ENCODE assay signal across 15 cellular contexts in genomic region chr4:26056406-26056805, GRCh38.
DNase-seq lines count a peak whose midpoint lies in the region; TF ChIP-seq lines count a peak whose summit lies in the region.
"Had no signal": no experiment of that assay in that cellular context is flagged by ENCODE, and none has a peak within 500 bp of the region (broad histone marks: within the 10 kb centered on the region; RNA-seq: fewer than 3 reads in every experiment).

No MANE protein-coding gene starts in this region.

- H3K36me3 Mint-ChIP-seq in brain: no peaks in the 10 kb centered on the region

- H3K4me1 ChIP-seq in transverse colon: peaks cover 0 to 2% (median 0%) of the 10 kb centered on the region in 4 donors
- H3K4me1 ChIP-seq: HAP-1 had no signal

- no peak overlapping the region for H3K4me3 ChIP-seq in transverse colon
- H3K4me3 ChIP-seq: HAP-1 had no signal

- TF ChIP-seq CTCF in brain (conservative IDR thresholded peaks at IDR 0.05): no peak
- no peak for TF ChIP-seq CTCF in transverse colon (IDR thresholded peaks at IDR 0.05)

- peak; percentile 45 for DNase-seq in SKM-1 treated with dmso at 0.1 percent for 144 hours (lab: John Stamatoyannopoulos, UW; ENCODE audit: unreplicated experiment)
- no peak for DNase-seq in SKM-1 (lab: John Stamatoyannopoulos, UW; ENCODE audit: unreplicated experiment)
- peak; percentile 38 to 45 for DNase-seq in AML-193 (lab: John Stamatoyannopoulos, UW)
- DNase-seq in MV-4-11 (lab: John Stamatoyannopoulos, UW): peak; percentile 14
- no peak for DNase-seq in transverse colon
- DNase-seq in occipital lobe (lab: John Stamatoyannopoulos, UW): no peak
- no peak for DNase-seq in GOT3 (lab: John Stamatoyannopoulos, UW)
- DNase-seq: ACHN; Caco-2; CD4-positive, alpha-beta T cell; IMR-90 had no signal

- H3K9me3 ChIP-seq in transverse colon: no peaks in the 10 kb centered on the region
- H3K9me3 ChIP-seq: Caco-2, HAP-1 had no signal

- peaks cover 23% of the 10 kb centered on the region for H3K4me1 Mint-ChIP-seq in brain

- no peaks in the 10 kb centered on the region for H3K36me3 ChIP-seq in transverse colon
- H3K36me3 ChIP-seq: HAP-1 had no signal

- H3K27me3 ChIP-seq in transverse colon: no peaks in the 10 kb centered on the region

- intact Hi-C loops in transverse colon (cut with DNase I; ENCODE audit: low total_unique reads): loop anchor here (5.0 kb wide), 1 partner anchor 889 kb away; no protein-coding TSS in a partner anchor

- TF ChIP-seq POLR2A in transverse colon (IDR thresholded peaks at IDR 0.05): no peak

- 90% methylated on average over 7 of the region's 7 CpGs; no CpG with 5 or more reads in 1 of the 2 donors for WGBS in transverse colon (ENCODE audit: low coverage in 1 of 2), 2 donors

- no peak for TF ChIP-seq EP300 in transverse colon (IDR thresholded peaks at IDR 0.05; ENCODE audit: low read depth)

- no peak overlapping the region for H3K27ac ChIP-seq in transverse colon
- H3K27ac ChIP-seq: C4-2B, HL-60 had no signal

- peaks cover 0 to 17% (median 0%) of the 10 kb centered on the region in 5 experiments for H3K9me3 Mint-ChIP-seq in brain

- no peak overlapping the region for H3K4me3 Mint-ChIP-seq in brain
- H3K4me3 Mint-ChIP-seq: CD4-positive, alpha-beta T cell had no signal

- H3K27me3 Mint-ChIP-seq in brain: peaks cover 3% of the 10 kb centered on the region

- in situ Hi-C loops in transverse colon (cut with MboI; ENCODE audit: low pct_ligation_motif_present in 1 of 4, low pct_unique_long_range_greater_than_20kb in 1 of 4, low sequenced_read_pairs in 3 of 4): loop anchor here in 1 of 4 donors (25.0 kb wide), 1 partner anchor 356 kb away; no protein-coding TSS in a partner anchor

- peak overlapping the region in 3 of 5 experiments; percentile 5 to 73 (median 12) for H3K27ac Mint-ChIP-seq in brain
- H3K27ac Mint-ChIP-seq: CD4-positive, alpha-beta T cell had no signal

Comparison
In these comparisons a context has a peak if more than half of its experiments do, and no peak if none do; other contexts are left out.
1. DNase-seq: peak in SKM-1 treated with dmso at 0.1 percent for 144 hours (single experiment), AML-193 (2 of 2) and MV-4-11 (single experiment); none in SKM-1 (single experiment), transverse colon (single experiment), occipital lobe (single experiment) and GOT3 (single experiment).